Comparison of ENCODE assay signal across 8 cellular contexts in genomic region chr1:156704930-156705320, GRCh38. TPM values are rescaled to one million over a fixed set of nuclear protein-coding genes. Genes with fewer than 3 reads are reported as not detected.
DNase-seq lines count a peak whose midpoint lies in the region; ATAC-seq and TF ChIP-seq lines count a peak whose summit lies in the region.

No MANE protein-coding gene starts in this region.

- TF ChIP-seq CTCF in fibroblast of villous mesenchyme (IDR thresholded peaks at IDR 0.05; ENCODE audit: insufficient read depth, low read depth, low read length) (no peak), ovary (IDR thresholded peaks at IDR 0.05) (no peak)

- peaks cover 14% of the 10 kb centered on the region for H3K4me1 ChIP-seq in ovary (ENCODE audit: insufficient read depth)

- DNase-seq in activated gamma-delta T cell (lab: John Stamatoyannopoulos, UW) (peak; percentile 27), activated gamma-delta T cell treated with Interleukin-2 at 50 U/mL for 16 hours (no peak), fibroblast of villous mesenchyme (ENCODE audit: low read depth) (peak; percentile 65), ovary (peak; percentile 68 to 80 (median 72)), NCI-H2171 (lab: John Stamatoyannopoulos, UW) (no peak), DMS114 treated with DMSO at 0.1 percent for 48 hours (lab: John Stamatoyannopoulos, UW; ENCODE audit: unreplicated experiment) (no peak)
- peak; percentile 51 for DNase-seq in activated CD8-positive, alpha-beta memory T cell treated with anti-CD3 and anti-CD28 coated beads, Interleukin-2, amount 50 U/mL, for 4 hours

- no peaks in the 10 kb centered on the region for H3K36me3 ChIP-seq in ovary

- H3K9me3 ChIP-seq in ovary: no peaks in the 10 kb centered on the region

- no peaks in the 10 kb centered on the region for H3K27me3 ChIP-seq in ovary

- intact Hi-C loops in ovary (cut with DNase I): loop anchor here in 1 of 4 donors (10.0 kb wide), 1 partner anchor 180 kb away; no protein-coding TSS in a partner anchor

- no peak for ATAC-seq in GM21390 (IDR thresholded peaks at IDR 0.05; ENCODE audit: unreplicated experiment)

- TF ChIP-seq POLR2A in ovary (IDR thresholded peaks at IDR 0.05): no peak

- no peak for TF ChIP-seq EP300 in ovary (IDR thresholded peaks at IDR 0.05)

- H3K4me3 ChIP-seq in fibroblast of villous mesenchyme (ENCODE audit: low read depth, low read length) (peak overlapping the region; percentile 63), ovary (peak overlapping the region; percentile 43)

- 1 to 2% (median 1%) methylated on average over 29 of the region's 29 CpGs for WGBS in ovary, 3 donors

- H3K27ac ChIP-seq in ovary: no peak overlapping the region

RNA-seq across cellular contexts. Expression of gene CRABP2, which starts 0.5 kb away (rescaled TPM):
- total RNA-seq in fibroblast of villous mesenchyme: 39.0 and 80.7 TPM in 2 replicates
- total RNA-seq in ovary: 10 to 100 TPM in 3 of 7 donors, 1 to 10 TPM in 4; 1.8 to 31.5 (median 5.5) TPM
- polyA plus RNA-seq in ovary: 10 to 100 TPM in 1 of 2 donors, 1 to 10 TPM in 1; 1.4 to 22.9 TPM

RNA-seq across cellular contexts. Expression of gene METTL25B, which starts 23.3 kb away (rescaled TPM):
- 9.0 and 12.5 TPM in 2 replicates for total RNA-seq in fibroblast of villous mesenchyme
- total RNA-seq in ovary: 10 to 100 TPM; 22.4 to 39.6 (median 33.2) TPM
- polyA plus RNA-seq in ovary: 10 to 100 TPM; 18.1 to 33.2 TPM

RNA-seq across cellular contexts. Expression of gene ISG20L2, which starts 23.6 kb away (rescaled TPM):
- total RNA-seq in fibroblast of villous mesenchyme (17.4 and 22.9 TPM in 2 replicates), ovary (10 to 100 TPM; 11.7 to 33.8 (median 26.1) TPM)
- 10 to 100 TPM; 13.6 to 58.7 TPM for polyA plus RNA-seq in ovary

RNA-seq across cellular contexts. Expression of gene NES, which starts 27.7 kb away (rescaled TPM):
- total RNA-seq in fibroblast of villous mesenchyme (66.4 and 66.9 TPM in 2 replicates), ovary (10 to 100 TPM in 3 of 7 donors, 1 to 10 TPM in 4; 3.5 to 32.9 (median 9.8) TPM)
- 10 to 100 TPM; 13.5 to 31.7 TPM for polyA plus RNA-seq in ovary

RNA-seq across cellular contexts. Expression of gene MRPL24, which starts 36.0 kb away (rescaled TPM):
- 21.6 and 26.1 TPM in 2 replicates for total RNA-seq in fibroblast of villous mesenchyme
- total RNA-seq in ovary: 10 to 100 TPM; 23.1 to 83.3 (median 61.8) TPM
- 100 to 1,000 TPM in 1 of 2 donors, 10 to 100 TPM in 1; 71.3 to 173 TPM for polyA plus RNA-seq in ovary

Comparison
In these comparisons a context has a peak if more than half of its experiments do, and no peak if none do; other contexts are left out.
1. DNase-seq: peak in activated gamma-delta T cell (single experiment), activated CD8-positive, alpha-beta memory T cell treated with anti-CD3 and anti-CD28 coated beads, Interleukin-2, amount 50 U/mL, for 4 hours (single experiment), fibroblast of villous mesenchyme (single experiment) and ovary (5 of 5); none in activated gamma-delta T cell treated with Interleukin-2 at 50 U/mL for 16 hours (single experiment), NCI-H2171 (single experiment) and DMS114 treated with DMSO at 0.1 percent for 48 hours (single experiment).